In the genomic region with DNA sequence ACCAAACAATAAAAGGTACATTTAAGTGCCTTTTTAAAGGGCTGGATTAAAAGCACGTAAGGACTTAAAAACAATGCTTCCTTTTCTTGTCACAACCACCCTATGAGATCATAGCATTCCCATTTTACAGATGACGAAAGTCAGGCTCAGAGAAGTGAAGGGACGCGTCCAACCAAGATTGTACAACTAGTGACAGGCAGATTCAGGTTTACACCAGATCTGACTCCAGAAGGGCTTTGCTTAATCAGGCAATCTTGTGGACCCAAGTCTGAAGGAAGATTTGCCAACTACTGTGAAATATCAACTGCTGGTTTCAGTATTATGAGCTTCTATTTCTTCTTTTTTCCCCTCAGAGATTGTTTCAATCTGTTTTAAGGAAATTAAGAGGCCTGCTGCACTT, we compare ENCODE assay signal across 8 cellular contexts. TPM values are rescaled to one million over a fixed set of nuclear protein-coding genes. Genes with fewer than 3 reads are reported as not detected.
A peak's percentile ranks its signal among the peaks of the same experiment; 100 is the strongest.
DNase-seq lines count a peak whose midpoint lies in the region; ATAC-seq and TF ChIP-seq lines count a peak whose summit lies in the region.

No MANE protein-coding gene starts in this region.

- H3K27ac ChIP-seq in CD4-positive, CD25-positive, alpha-beta regulatory T cell (ENCODE audit: insufficient read depth, low read length, poor library complexity, severe bottlenecking) = no peak overlapping the region
- H3K27ac ChIP-seq in KMS-11 (no peak overlapping the region), neural cell (ENCODE audit: low read length) (no peak overlapping the region)

- peak in 1 of 3 donors; percentile 7 for DNase-seq in CD4-positive, CD25-positive, alpha-beta regulatory T cell
- DNase-seq in central memory CD8-positive, alpha-beta T cell (ENCODE audit: low spot score in 2 of 2) = no peak
- DNase-seq in NCI-H774 (lab: John Stamatoyannopoulos, UW) (no peak), glomerular visceral epithelial cell (ENCODE audit: extremely low spot score) (no peak)

- no peak for ATAC-seq in CD4-positive, CD25-positive, alpha-beta regulatory T cell (ENCODE audit: low read depth in 2 of 2)
- no peak for ATAC-seq in central memory CD8-positive, alpha-beta T cell (replicated peaks; ENCODE audit: extremely low read depth, poor library complexity, severe bottlenecking)
- ATAC-seq in HG03342 (IDR thresholded peaks at IDR 0.05; ENCODE audit: unreplicated experiment) (no peak), HG02763 (IDR thresholded peaks at IDR 0.05; ENCODE audit: unreplicated experiment) (no peak)

- no peaks in the 10 kb centered on the region for H3K36me3 Mint-ChIP-seq in CD4-positive, CD25-positive, alpha-beta regulatory T cell
- H3K36me3 Mint-ChIP-seq in central memory CD8-positive, alpha-beta T cell (ENCODE audit: insufficient read depth) = peaks cover 7% of the 10 kb centered on the region

- peak overlapping the region; percentile 97 for H3K4me2 ChIP-seq in KMS-11
- peak overlapping the region; percentile 15 for H3K4me2 ChIP-seq in neural cell (ENCODE audit: low read length)

- peaks cover 4 to 32% (median 30%) of the 10 kb centered on the region in 4 donors for H3K4me1 Mint-ChIP-seq in CD4-positive, CD25-positive, alpha-beta regulatory T cell
- peaks cover 56% of the 10 kb centered on the region for H3K4me1 Mint-ChIP-seq in central memory CD8-positive, alpha-beta T cell

- H3K9ac ChIP-seq in KMS-11 (peak overlapping the region; percentile 68; the same call in 1 of the 2 replicates), neural cell (ENCODE audit: low read length) (peak overlapping the region; percentile 71)

- peak overlapping the region; percentile 90 to 98 (median 94) for H3K4me3 Mint-ChIP-seq in CD4-positive, CD25-positive, alpha-beta regulatory T cell
- H3K4me3 Mint-ChIP-seq in central memory CD8-positive, alpha-beta T cell = peak overlapping the region; percentile 98

- peak overlapping the region; percentile 80 for H3K4me3 ChIP-seq in CD4-positive, CD25-positive, alpha-beta regulatory T cell (ENCODE audit: low read depth, low read length)
- H3K4me3 ChIP-seq in KMS-11 (IDR thresholded peaks at IDR 0.05; ENCODE audit: insufficient read depth, low read depth, low read length) (no peak overlapping the region), neural cell (ENCODE audit: low read length) (peak overlapping the region; percentile 83)

- TF ChIP-seq CTCF in KMS-11 (conservative IDR thresholded peaks at IDR 0.05; ENCODE audit: low read depth, low read length) (no peak), neural cell (IDR thresholded peaks at IDR 0.05; ENCODE audit: poor library complexity, severe bottlenecking) (no peak)

- H3K9me2 ChIP-seq in neural cell (ENCODE audit: insufficient read depth, low read length) = no peaks in the 10 kb centered on the region

- peak overlapping the region; percentile 99 for H2AFZ ChIP-seq in KMS-11 (ENCODE audit: low read depth)
- no peak overlapping the region for H2AFZ ChIP-seq in neural cell (ENCODE audit: low read depth, low read length)

- no peak for TF ChIP-seq RAD21 in neural cell (conservative IDR thresholded peaks at IDR 0.05)

- H3F3A ChIP-seq in neural cell (ENCODE audit: insufficient read depth, low read length, poor library complexity, severe bottlenecking) = no peaks in the 10 kb centered on the region

- H3K9me3 ChIP-seq in CD4-positive, CD25-positive, alpha-beta regulatory T cell (ENCODE audit: control insufficient read depth in 2 of 2, low read length in 2 of 2) = no peaks in the 10 kb centered on the region
- no peaks in the 10 kb centered on the region for H3K9me3 ChIP-seq in neural cell (ENCODE audit: low read length)

- TF ChIP-seq EP300 in neural cell (conservative IDR thresholded peaks at IDR 0.05; ENCODE audit: poor library complexity, severe bottlenecking) = no peak

- peaks cover 0 to 1% (median 0%) of the 10 kb centered on the region in 7 donors for H3K9me3 Mint-ChIP-seq in CD4-positive, CD25-positive, alpha-beta regulatory T cell
- no peaks in the 10 kb centered on the region for H3K9me3 Mint-ChIP-seq in central memory CD8-positive, alpha-beta T cell

- H3K27ac Mint-ChIP-seq in CD4-positive, CD25-positive, alpha-beta regulatory T cell = peak overlapping the region in 2 of 3 donors; percentile 28 to 86
- H3K27ac Mint-ChIP-seq in central memory CD8-positive, alpha-beta T cell (ENCODE audit: low read depth) = peak overlapping the region; percentile 94

- H3K79me2 ChIP-seq in KMS-11 (ENCODE audit: insufficient read depth, low read depth) (peaks cover 11% of the 10 kb centered on the region), neural cell (replicated peaks; ENCODE audit: insufficient read depth, low read length) (no peaks in the 10 kb centered on the region)

- H3K27me3 Mint-ChIP-seq in CD4-positive, CD25-positive, alpha-beta regulatory T cell = no peaks in the 10 kb centered on the region
- no peaks in the 10 kb centered on the region for H3K27me3 Mint-ChIP-seq in central memory CD8-positive, alpha-beta T cell

- no peaks in the 10 kb centered on the region for H3K36me3 ChIP-seq in CD4-positive, CD25-positive, alpha-beta regulatory T cell (ENCODE audit: control insufficient read depth, insufficient read depth, low read length)
- H3K36me3 ChIP-seq in KMS-11 (ENCODE audit: insufficient read depth) (no peaks in the 10 kb centered on the region), neural cell (ENCODE audit: insufficient read depth, low read length) (no peaks in the 10 kb centered on the region)

- no peaks in the 10 kb centered on the region for H4K20me1 ChIP-seq in KMS-11 (ENCODE audit: insufficient read depth)
- H4K20me1 ChIP-seq in neural cell (ENCODE audit: insufficient read depth) = no peaks in the 10 kb centered on the region

- H3K27me3 ChIP-seq in CD4-positive, CD25-positive, alpha-beta regulatory T cell (ENCODE audit: control insufficient read depth, insufficient read depth, low read length) = peaks cover 2% of the 10 kb centered on the region
- H3K27me3 ChIP-seq in KMS-11 (ENCODE audit: insufficient read depth, low read depth) (no peaks in the 10 kb centered on the region), neural cell (ENCODE audit: insufficient read depth, low read depth, low read length) (no peaks in the 10 kb centered on the region)

- peaks cover 13% of the 10 kb centered on the region for H3K4me1 ChIP-seq in CD4-positive, CD25-positive, alpha-beta regulatory T cell (ENCODE audit: control insufficient read depth, insufficient read depth, low read length, poor library complexity, severe bottlenecking)
- H3K4me1 ChIP-seq in KMS-11 (ENCODE audit: low read depth, poor library complexity, severe bottlenecking) = peaks cover 15% of the 10 kb centered on the region

TF ChIP-seq in neural cell, 6 proteins besides CTCF, POLR2A, EP300 and RAD21:
- TF ChIP-seq EZH2 (IDR thresholded peaks at IDR 0.05; ENCODE audit: borderline replicate concordance, insufficient read depth, low read length, poor library complexity, severe bottlenecking) = no peak
- TF ChIP-seq REST (IDR thresholded peaks at IDR 0.05; ENCODE audit: borderline replicate concordance) = no peak
- no peak for TF ChIP-seq POLR2AphosphoS5 (IDR thresholded peaks at IDR 0.05)
- TF ChIP-seq MXI1 (conservative IDR thresholded peaks at IDR 0.05; ENCODE audit: poor library complexity, severe bottlenecking) = no peak
- no peak for TF ChIP-seq TAF1 (IDR thresholded peaks at IDR 0.05; ENCODE audit: low read depth)
- TF ChIP-seq SMC3 (conservative IDR thresholded peaks at IDR 0.05; ENCODE audit: poor library complexity) = no peak

RNA-seq across cellular contexts. Expression of gene ENPP4, which starts 0.9 kb away (rescaled TPM):
- 4.5 TPM for total RNA-seq in CD4-positive, CD25-positive, alpha-beta regulatory T cell
- polyA plus RNA-seq in CD4-positive, CD25-positive, alpha-beta regulatory T cell = 1 to 10 TPM; 2.1 to 3.6 (median 3.0) TPM
- 19.7 and 24.0 TPM in 2 replicates for polyA plus RNA-seq in neural cell
- 36.8 and 37.7 TPM in 2 replicates for polyA minus RNA-seq in neural cell

RNA-seq across cellular contexts. Expression of gene ENPP5, which starts 40.1 kb away (rescaled TPM):
- not detected for total RNA-seq in CD4-positive, CD25-positive, alpha-beta regulatory T cell
- polyA plus RNA-seq in CD4-positive, CD25-positive, alpha-beta regulatory T cell = under 1 TPM in 2 of 4 donors, not detected in 2; 0.14 to 0.20 TPM
- polyA plus RNA-seq in neural cell = 1.1 and 1.2 TPM in 2 replicates
- polyA minus RNA-seq in neural cell = 1.9 and 2.5 TPM in 2 replicates
